In the genomic region with DNA sequence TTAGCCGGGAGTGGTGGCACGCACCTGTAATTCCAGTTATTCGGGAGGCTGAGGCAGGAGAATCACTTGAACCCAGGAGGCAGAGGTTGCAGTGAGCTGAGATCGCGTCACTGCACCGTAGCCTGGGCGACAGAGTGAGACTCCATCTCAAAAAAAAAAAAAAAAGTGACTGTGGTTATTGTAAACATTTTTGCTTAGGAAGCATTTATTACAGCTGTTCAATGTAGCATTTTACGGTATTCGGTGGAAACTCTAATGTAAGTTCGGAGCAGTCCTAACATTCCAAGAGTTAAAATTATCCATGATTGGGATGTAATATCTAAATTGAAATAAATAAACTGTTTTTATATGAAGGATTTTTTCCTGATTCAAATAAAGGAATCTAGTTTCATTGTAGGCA, we compare ENCODE assay signal across 1 cellular context.
TF ChIP-seq lines count a peak whose summit lies in the region.

No MANE protein-coding gene starts in this region.

TF ChIP-seq in IMR-90, 13 proteins besides CTCF, POLR2A, EP300 and RAD21:
- TF ChIP-seq, protein P1, sequence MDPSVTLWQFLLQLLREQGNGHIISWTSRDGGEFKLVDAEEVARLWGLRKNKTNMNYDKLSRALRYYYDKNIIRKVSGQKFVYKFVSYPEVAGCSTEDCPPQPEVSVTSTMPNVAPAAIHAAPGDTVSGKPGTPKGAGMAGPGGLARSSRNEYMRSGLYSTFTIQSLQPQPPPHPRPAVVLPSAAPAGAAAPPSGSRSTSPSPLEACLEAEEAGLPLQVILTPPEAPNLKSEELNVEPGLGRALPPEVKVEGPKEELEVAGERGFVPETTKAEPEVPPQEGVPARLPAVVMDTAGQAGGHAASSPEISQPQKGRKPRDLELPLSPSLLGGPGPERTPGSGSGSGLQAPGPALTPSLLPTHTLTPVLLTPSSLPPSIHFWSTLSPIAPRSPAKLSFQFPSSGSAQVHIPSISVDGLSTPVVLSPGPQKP (IDR thresholded peaks at IDR 0.05; ENCODE audit: borderline replicate concordance, low read depth, low read length), result no peak
- TF ChIP-seq RCOR1 (IDR thresholded peaks at IDR 0.05; ENCODE audit: insufficient replicate concordance, low read length) (no peak), SMC3 (IDR thresholded peaks at IDR 0.05; ENCODE audit: low read depth, low read length) (no peak), MXI1 (IDR thresholded peaks at IDR 0.05; ENCODE audit: borderline replicate concordance, low read depth, low read length) (no peak), MAFK (IDR thresholded peaks at IDR 0.05; ENCODE audit: low read depth, low read length) (no peak), RFX5 (IDR thresholded peaks at IDR 0.05; ENCODE audit: low read depth, low read length) (no peak), CEBPB (IDR thresholded peaks at IDR 0.05; ENCODE audit: low read depth, low read length) (no peak), MAZ (IDR thresholded peaks at IDR 0.05; ENCODE audit: borderline replicate concordance, low read depth, low read length) (no peak), BHLHE40 (IDR thresholded peaks at IDR 0.05; ENCODE audit: low read depth, low read length) (no peak), FOS (IDR thresholded peaks at IDR 0.05; ENCODE audit: low read depth, low read length) (no peak), NFE2L2 (IDR thresholded peaks at IDR 0.05; ENCODE audit: low read depth, low read length) (no peak), CHD1 (IDR thresholded peaks at IDR 0.05; ENCODE audit: low read depth, low read length) (no peak)
- TF ChIP-seq, protein P2, sequence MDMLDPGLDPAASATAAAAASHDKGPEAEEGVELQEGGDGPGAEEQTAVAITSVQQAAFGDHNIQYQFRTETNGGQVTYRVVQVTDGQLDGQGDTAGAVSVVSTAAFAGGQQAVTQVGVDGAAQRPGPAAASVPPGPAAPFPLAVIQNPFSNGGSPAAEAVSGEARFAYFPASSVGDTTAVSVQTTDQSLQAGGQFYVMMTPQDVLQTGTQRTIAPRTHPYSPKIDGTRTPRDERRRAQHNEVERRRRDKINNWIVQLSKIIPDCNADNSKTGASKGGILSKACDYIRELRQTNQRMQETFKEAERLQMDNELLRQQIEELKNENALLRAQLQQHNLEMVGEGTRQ (IDR thresholded peaks at IDR 0.05; ENCODE audit: low read depth, low read length), result no peak
TF ChIP-seq in IMR-90: peak in this region for 0.
